Comparison of ENCODE assay signal across 8 cellular contexts in genomic region chr18:77124452-77124922, GRCh38. TPM values are rescaled to one million over a fixed set of nuclear protein-coding genes. Genes with fewer than 3 reads are reported as not detected.
DNase-seq lines count a peak whose midpoint lies in the region; ATAC-seq and TF ChIP-seq lines count a peak whose summit lies in the region.

No MANE protein-coding gene starts in this region.

- H3K27ac Mint-ChIP-seq in endothelial cell (ENCODE audit: unreplicated experiment): no peak overlapping the region

- no peaks in the 10 kb centered on the region for H3K36me3 ChIP-seq in MG63

- peaks cover 25% of the 10 kb centered on the region for H3K4me1 Mint-ChIP-seq in endothelial cell (ENCODE audit: unreplicated experiment)

- peaks cover 2% of the 10 kb centered on the region for H3K27me3 Mint-ChIP-seq in endothelial cell (ENCODE audit: unreplicated experiment)

- peak; percentile 37 for ATAC-seq in GM18519 (IDR thresholded peaks at IDR 0.05; ENCODE audit: low FRiP score, unreplicated experiment)
- ATAC-seq in HG02623 (IDR thresholded peaks at IDR 0.05; ENCODE audit: unreplicated experiment): peak; percentile 54

- no peaks in the 10 kb centered on the region for H3K9me3 Mint-ChIP-seq in endothelial cell (ENCODE audit: unreplicated experiment)

- 0 out of 2 replicates have a peak, but pooled peaks cover 2% of the 10 kb centered on the region for H3K9me3 ChIP-seq in MG63

- DNase-seq in NOMO-1 (lab: John Stamatoyannopoulos, UW; ENCODE audit: unreplicated experiment in 2 of 2) (peak; percentile 43 to 55), NCI-H1092 treated with DMSO at 0.1 percent for 48 hours (lab: John Stamatoyannopoulos, UW) (no peak), MG63 (no peak), endothelial cell (ENCODE audit: low spot score) (no peak)
- peak; percentile 35 for DNase-seq in activated naive CD4-positive, alpha-beta T cell treated with anti-CD3 and anti-CD28 coated beads, Interleukin-2, amount 50 U/mL, for 16 hours
- DNase-seq in stimulated activated CD4-positive, alpha-beta T cell treated with anti-CD3 and anti-CD28 coated beads, Interleukin-2, amount 100 ng/mL, for 24 hours: peak; percentile 61 to 64

- H3K4me3 ChIP-seq in MG63: no peak overlapping the region

- TF ChIP-seq CTCF in endothelial cell (IDR thresholded peaks at IDR 0.05; ENCODE audit: unreplicated experiment): no peak

- H3K36me3 Mint-ChIP-seq in endothelial cell (ENCODE audit: low read depth, unreplicated experiment): no peaks in the 10 kb centered on the region

- no peak overlapping the region for H3K4me3 Mint-ChIP-seq in endothelial cell (ENCODE audit: unreplicated experiment)

- no peaks in the 10 kb centered on the region for H3K27me3 ChIP-seq in MG63

RNA-seq across cellular contexts. Expression of gene MBP, which starts 8.1 kb away (rescaled TPM):
- not detected in 2 replicates for total RNA-seq in MG63 (2014; rRNA removed; shearing (Covaris generic); ENCODE audit: low replicate concordance)
- total RNA-seq in endothelial cell (ENCODE audit: unreplicated experiment): 9.7 TPM

Comparison
In these comparisons a context has a peak if more than half of its experiments do, and no peak if none do; other contexts are left out.
1. DNase-seq: peak in NOMO-1 (2 of 2), activated naive CD4-positive, alpha-beta T cell treated with anti-CD3 and anti-CD28 coated beads, Interleukin-2, amount 50 U/mL, for 16 hours (single experiment) and stimulated activated CD4-positive, alpha-beta T cell treated with anti-CD3 and anti-CD28 coated beads, Interleukin-2, amount 100 ng/mL, for 24 hours (2 of 2); none in NCI-H1092 treated with DMSO at 0.1 percent for 48 hours (single experiment), MG63 (single experiment) and endothelial cell (single experiment).
2. RNA of gene MBP, which starts 8.1 kb away (total RNA-seq): 9.7 TPM in endothelial cell (single experiment); not detected in MG63; every median in the first group is over 10 times any median in the second.